Comparison of ENCODE assay signal across 15 cellular contexts in the genomic region with DNA sequence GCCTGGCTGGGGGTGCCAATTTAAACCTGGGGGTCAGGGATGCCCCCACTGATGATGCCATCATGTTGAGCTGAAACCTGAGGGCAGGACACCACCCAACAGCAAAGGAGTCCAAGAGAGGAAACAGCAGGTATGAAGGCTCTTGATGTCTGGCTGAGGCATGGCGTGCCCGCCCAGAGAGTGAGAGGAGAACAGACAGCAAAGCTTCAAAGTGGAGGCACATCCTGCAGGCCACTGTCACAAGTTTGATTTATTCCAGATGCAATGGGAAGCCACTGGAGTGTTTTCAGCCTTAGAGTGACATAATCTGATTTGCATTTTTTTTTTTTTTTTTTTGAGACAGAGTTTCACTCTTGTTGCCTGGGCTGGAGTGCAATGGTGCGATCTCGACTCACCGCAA.
"Had no signal": no experiment of that assay in that cellular context is flagged by ENCODE, and none has a peak within 500 bp of the region (broad histone marks: within the 10 kb centered on the region; RNA-seq: fewer than 3 reads in every experiment).

No MANE protein-coding gene starts in this region.

- H3K4me3 Mint-ChIP-seq: naive thymus-derived CD8-positive, alpha-beta T cell; stimulated activated effector memory CD8-positive, alpha-beta T cell treated with anti-CD3 and anti-CD28 coated beads, Interleukin-12 subunit alpha, Interleukin-12 subunit beta, amount 100 ng/mL, for 72 hours; T-helper 2 cell treated with Interferon-gamma antibody and Interleukin-4, amounts not matched to agents 5 μg/mL and 100 μg/mL, for 36 hours had no signal

- H3K9me3 Mint-ChIP-seq: naive thymus-derived CD8-positive, alpha-beta T cell; stimulated activated effector memory CD8-positive, alpha-beta T cell treated with anti-CD3 and anti-CD28 coated beads, Interleukin-12 subunit alpha, Interleukin-12 subunit beta, amount 100 ng/mL, for 72 hours; T-helper 2 cell treated with Interferon-gamma antibody and Interleukin-4, amounts not matched to agents 5 μg/mL and 100 μg/mL, for 36 hours had no signal

- H3K4me3 ChIP-seq: body of pancreas, colonic mucosa, mucosa of descending colon, thoracic aorta had no signal

- H3K27ac Mint-ChIP-seq: stimulated activated effector memory CD8-positive, alpha-beta T cell treated with anti-CD3 and anti-CD28 coated beads, Interleukin-12 subunit alpha, Interleukin-12 subunit beta, amount 100 ng/mL, for 72 hours; T-helper 2 cell treated with Interferon-gamma antibody and Interleukin-4, amounts not matched to agents 5 μg/mL and 100 μg/mL, for 36 hours had no signal

- H3K27me3 ChIP-seq: body of pancreas, colonic mucosa had no signal

- H3K27ac ChIP-seq: body of pancreas, colonic mucosa, thoracic aorta had no signal

- DNase-seq: activated CD4-positive, alpha-beta T cell treated with anti-CD3 and anti-CD28 coated beads, Interleukin-2, amount 50 U/mL, for 4 hours; activated CD4-positive, CD25-positive, alpha-beta regulatory T cell treated with anti-CD3 and anti-CD28 coated beads, Interleukin-2, amount 50 U/mL, for 72 hours; activated naive CD4-positive, alpha-beta T cell treated with anti-CD3 and anti-CD28 coated beads, Interleukin-2, amount 50 U/mL, for 16 hours; amygdala; body of pancreas; caudate nucleus; colonic mucosa; mucosa of descending colon; naive thymus-derived CD8-positive, alpha-beta T cell; posterior cingulate gyrus; retina had no signal

- H3K4me1 ChIP-seq: colonic mucosa had no signal

- H3K36me3 ChIP-seq: colonic mucosa, thoracic aorta had no signal

- ATAC-seq: body of pancreas; left lobe of liver; naive thymus-derived CD8-positive, alpha-beta T cell; stimulated activated effector memory CD8-positive, alpha-beta T cell treated with anti-CD3 and anti-CD28 coated beads, Interleukin-12 subunit alpha, Interleukin-12 subunit beta, amount 100 ng/mL, for 72 hours had no signal

- H3K9me3 ChIP-seq: body of pancreas, colonic mucosa, mucosa of descending colon, thoracic aorta had no signal

- H3K36me3 Mint-ChIP-seq: naive thymus-derived CD8-positive, alpha-beta T cell; stimulated activated effector memory CD8-positive, alpha-beta T cell treated with anti-CD3 and anti-CD28 coated beads, Interleukin-12 subunit alpha, Interleukin-12 subunit beta, amount 100 ng/mL, for 72 hours had no signal
